ENCODE assay signal across 1 cellular context in genomic region chr2:170737821-170738220, GRCh38.
TF ChIP-seq lines count a peak whose summit lies in the region.

No MANE protein-coding gene starts in this region.

TF ChIP-seq in SK-N-SH, 30 proteins besides CTCF, POLR2A, EP300 and RAD21 (continued from another document):
- TF ChIP-seq MEF2A (IDR thresholded peaks at IDR 0.05; ENCODE audit: borderline replicate concordance, low read depth): no peak
- TF ChIP-seq FOXM1 (IDR thresholded peaks at IDR 0.05; ENCODE audit: low read depth): no peak
- TF ChIP-seq TAF1 (IDR thresholded peaks at IDR 0.05; ENCODE audit: borderline replicate concordance, low read depth, low read length): no peak
- TF ChIP-seq IRF3 (IDR thresholded peaks at IDR 0.05; ENCODE audit: low read depth, low read length): no peak
- no peak for TF ChIP-seq CHD2 (IDR thresholded peaks at IDR 0.05; ENCODE audit: low read length, partially characterized antibody)
- TF ChIP-seq PBX3 (IDR thresholded peaks at IDR 0.05): no peak
- no peak for TF ChIP-seq SMC3 (IDR thresholded peaks at IDR 0.05; ENCODE audit: low read depth, low read length)
